1 cellular context compared by ENCODE assay signal in genomic region chr1:61295818-61296537, GRCh38.
TF ChIP-seq lines count a peak whose summit lies in the region.

No MANE protein-coding gene starts in this region.

TF ChIP-seq in WTC11, 78 proteins besides CTCF, POLR2A, EP300 and RAD21 (continued from another document):
- TF ChIP-seq ATF6 (CRISPR knock-in tag; IDR thresholded peaks at IDR 0.05) (no peak), ELF4 (CRISPR knock-in tag; IDR thresholded peaks at IDR 0.05; ENCODE audit: low read depth) (no peak), SOX15 (CRISPR knock-in tag; IDR thresholded peaks at IDR 0.05) (no peak), IRF1 (CRISPR knock-in tag; IDR thresholded peaks at IDR 0.05) (no peak), RORB (CRISPR knock-in tag; IDR thresholded peaks at IDR 0.05) (no peak), CDX4 (CRISPR knock-in tag; IDR thresholded peaks at IDR 0.05; ENCODE audit: borderline replicate concordance) (no peak), GABPB1 (CRISPR knock-in tag; IDR thresholded peaks at IDR 0.05) (no peak), TEAD4 (CRISPR knock-in tag; IDR thresholded peaks at IDR 0.05) (no peak), CREM (CRISPR knock-in tag; IDR thresholded peaks at IDR 0.05) (no peak), PRDM15 (CRISPR knock-in tag; IDR thresholded peaks at IDR 0.05) (no peak), ZNF263 (CRISPR knock-in tag; IDR thresholded peaks at IDR 0.05; ENCODE audit: low read depth) (no peak), PREB (CRISPR knock-in tag; IDR thresholded peaks at IDR 0.05; ENCODE audit: borderline replicate concordance) (no peak), MAX (CRISPR knock-in tag; IDR thresholded peaks at IDR 0.05) (no peak), E2F4 (CRISPR knock-in tag; IDR thresholded peaks at IDR 0.05; ENCODE audit: borderline replicate concordance, low read depth) (no peak), MYBL2 (CRISPR knock-in tag; IDR thresholded peaks at IDR 0.05) (no peak)
